8 cellular contexts compared by ENCODE assay signal in genomic region chr17:1153795-1154546, GRCh38. TPM values are rescaled to one million over a fixed set of nuclear protein-coding genes. Genes with fewer than 3 reads are reported as not detected.
DNase-seq lines count a peak whose midpoint lies in the region; ATAC-seq and TF ChIP-seq lines count a peak whose summit lies in the region.

No MANE protein-coding gene starts in this region.

- H3K4me1 ChIP-seq in GM23248 (ENCODE audit: insufficient read depth), result no peaks in the 10 kb centered on the region
- H3K4me1 ChIP-seq in mucosa of descending colon (ENCODE audit: low read depth), result no peaks in the 10 kb centered on the region

- peak; percentile 90 for DNase-seq in GM23248
- DNase-seq in NCI-H2196 treated with DMSO at 0.1 percent for 48 hours (lab: John Stamatoyannopoulos, UW; ENCODE audit: unreplicated experiment), result peak; percentile 5
- DNase-seq in dorsolateral prefrontal cortex, result peak; percentile 57 to 91 (median 88)
- DNase-seq in mucosa of descending colon, result peak in 2 of 3 donors; percentile 32 to 68
- no peak for DNase-seq in GM13977 (ENCODE audit: low spot score)

- ATAC-seq in mucosa of descending colon, result peak; percentile 26
- no peak for ATAC-seq in HG02870 (IDR thresholded peaks at IDR 0.05; ENCODE audit: unreplicated experiment)
- ATAC-seq in GM18867 (IDR thresholded peaks at IDR 0.05; ENCODE audit: unreplicated experiment), result no peak
- ATAC-seq in GM18868 (IDR thresholded peaks at IDR 0.05; ENCODE audit: unreplicated experiment), result no peak

- H4K20me1 ChIP-seq in GM23248 (ENCODE audit: insufficient read depth), result no peaks in the 10 kb centered on the region

- in situ Hi-C loops in GM23248 (cut with MboI), result no loop called here
- in situ Hi-C loops in GM13977 (cut with MboI; ENCODE audit: low pct_unique_long_range_greater_than_20kb, low sequenced_read_pairs, unreplicated experiment), result no loop called here

- H3K27me3 ChIP-seq in GM23248 (replicated peaks; ENCODE audit: insufficient read depth) (no peaks in the 10 kb centered on the region), dorsolateral prefrontal cortex (peaks cover 0 to 14% (median 0%) of the 10 kb centered on the region in 45 donors)

- H2AFZ ChIP-seq in GM23248, result 0 out of 2 replicates have a peak overlapping the region, but pooled peaks have one; percentile 27

- H3K36me3 ChIP-seq in GM23248 (ENCODE audit: low read depth) (no peaks in the 10 kb centered on the region), mucosa of descending colon (ENCODE audit: low read depth) (no peaks in the 10 kb centered on the region)

- H3K27ac ChIP-seq in GM23248 (no peak overlapping the region), dorsolateral prefrontal cortex (peak overlapping the region in 50 of 59 donors; percentile 2 to 88 (median 63))

- intact Hi-C loops in dorsolateral prefrontal cortex (cut with DNase I) (no loop called here), mucosa of descending colon (cut with DNase I, micrococcal nuclease) (no loop called here)

- peak overlapping the region; percentile 23; the same call in 1 of the 2 replicates for H3K9ac ChIP-seq in GM23248

- TF ChIP-seq CTCF in dorsolateral prefrontal cortex (IDR thresholded peaks at IDR 0.05 in 54 of 56, conservative IDR thresholded peaks at IDR 0.05 in 2 of 56; ENCODE audit: low read depth in 1 of 56, partially characterized antibody in 56 of 56) (no peak), mucosa of descending colon (IDR thresholded peaks at IDR 0.05) (no peak), GM13977 (IDR thresholded peaks at IDR 0.05; ENCODE audit: extremely low read depth, insufficient read depth, missing control alignments) (no peak)

- H3K9me3 ChIP-seq in GM23248 (ENCODE audit: low read depth) (no peaks in the 10 kb centered on the region), mucosa of descending colon (no peaks in the 10 kb centered on the region)

- WGBS in GM23248 (ENCODE audit: low coverage in 1 of 2, low lambda C conversion rate in 2 of 2, missing lambda C conversion rate in 2 of 2), 2 experiments, result 20 to 21% methylated on average over 24 to 30 of the region's 30 CpGs

- H3K4me3 ChIP-seq in GM23248 (no peak overlapping the region), dorsolateral prefrontal cortex (peak overlapping the region in 35 of 59 donors; percentile 0 to 47 (median 28)), mucosa of descending colon (no peak overlapping the region)

- H3F3A ChIP-seq in GM23248 (ENCODE audit: insufficient read depth), result no peaks in the 10 kb centered on the region

- no peak overlapping the region for H3K4me2 ChIP-seq in GM23248 (ENCODE audit: unreplicated experiment)

- H3K79me2 ChIP-seq in GM23248 (ENCODE audit: insufficient read depth), result no peaks in the 10 kb centered on the region

- H3K9me2 ChIP-seq in GM23248 (ENCODE audit: insufficient read depth), result no peaks in the 10 kb centered on the region

RNA-seq across cellular contexts. Expression of gene ABR, which starts 25.8 kb away (rescaled TPM):
- total RNA-seq in GM23248 (2014; rRNA removed; shearing (Covaris generic)), result 31.0 and 38.2 TPM in 2 replicates
- 24.4 and 26.7 TPM in 2 replicates for polyA plus RNA-seq in GM23248 (2016; fragmentation: Nextera tagmentation; extraction: Ambion mirVana)
- total RNA-seq in dorsolateral prefrontal cortex (100 to 1,000 TPM; 259 to 675 (median 435) TPM), mucosa of descending colon (100 to 1,000 TPM; 257 to 470 (median 292) TPM)

Comparison
In these comparisons a context has a peak if more than half of its experiments do, and no peak if none do; other contexts are left out.
1. H3K4me3 ChIP-seq: peak in dorsolateral prefrontal cortex (35 of 59); none in GM23248 (single experiment) and mucosa of descending colon (single experiment).